In genomic region chr2:98065804-98066203, GRCh38 we compare ENCODE assay signal across 38 cellular contexts. TPM values are rescaled to one million over a fixed set of nuclear protein-coding genes. Genes with fewer than 3 reads are reported as not detected.
"Had no signal": no experiment of that assay in that cellular context is flagged by ENCODE, and none has a peak within 500 bp of the region (broad histone marks: within the 10 kb centered on the region; RNA-seq: fewer than 3 reads in every experiment).

No MANE protein-coding gene starts in this region.

- FAIRE-seq: astrocyte, TTC549 had no signal

- H3K27ac ChIP-seq: adrenal gland, body of pancreas, brain microvascular endothelial cell, breast epithelium, WERI-Rb-1 had no signal

- H3K27ac Mint-ChIP-seq: activated CD4-positive, alpha-beta memory T cell treated with anti-CD3 and anti-CD28 coated beads, Interleukin-2, amount 10 ng/mL, durations not matched to agents 7 days and 5 days; activated CD4-positive, alpha-beta T cell treated with anti-CD3 and anti-CD28 coated beads, Interleukin-2, amount 10 ng/mL, durations not matched to agents 24 days and 14 days; activated CD8-positive, alpha-beta memory T cell treated with anti-CD3 and anti-CD28 coated beads, Interleukin-2, amount 10 ng/mL, durations not matched to agents 7 days and 5 days; activated CD8-positive, alpha-beta T cell treated with anti-CD3 and anti-CD28 coated beads, Interleukin-2, amount 10 ng/mL, durations not matched to agents 7 days and 5 days; activated naive CD4-positive, alpha-beta T cell treated with anti-CD3 and anti-CD28 coated beads for 36 hours; activated naive CD8-positive, alpha-beta T cell treated with anti-CD3 and anti-CD28 coated beads, Interleukin-2, amount 10 ng/mL, durations not matched to agents 7 days and 5 days; activated T-cell treated with anti-CD3 and anti-CD28 coated beads, Interleukin-2, amount 50 U/mL, for 24 hours; activated T-helper 2 cell treated with anti-CD3 and anti-CD28 coated beads, Interferon-gamma antibody, Interleukin-2, Interleukin-4, amounts not matched to agents 10 μg/mL and 5 μg/mL and 100 μg/mL, durations not matched to agents 14 hours and 24 hours and 36 hours; T-helper 1 cell treated with Interleukin-12 subunit alpha and Interleukin-12 subunit beta and Interleukin-4 antibody, amounts not matched to agents 30 μg/mL and 1 μg/mL, for 36 hours; T-helper 2 cell treated with Interferon-gamma antibody and Interleukin-4, amounts not matched to agents 5 μg/mL and 100 μg/mL, for 36 hours; WTC11 had no signal

- ATAC-seq: activated CD4-positive, CD25-positive, alpha-beta regulatory T cell treated with anti-CD3 and anti-CD28 coated beads, Interleukin-2, amount 50 U/mL, for 24 hours; activated CD8-positive, alpha-beta memory T cell treated with anti-CD3 and anti-CD28 coated beads, Interleukin-2, amount 10 ng/mL, durations not matched to agents 7 days and 5 days; activated CD8-positive, alpha-beta T cell treated with anti-CD3 and anti-CD28 coated beads, Interleukin-2, amount 10 ng/mL, durations not matched to agents 7 days and 5 days; activated naive CD4-positive, alpha-beta T cell treated with anti-CD3 and anti-CD28 coated beads, Interleukin-2, amount 50 U/mL, for 72 hours; body of pancreas; WTC11 had no signal

- H3K4me3 Mint-ChIP-seq: activated CD4-positive, alpha-beta memory T cell treated with anti-CD3 and anti-CD28 coated beads, Interleukin-2, amount 10 ng/mL, durations not matched to agents 7 days and 5 days; activated CD4-positive, alpha-beta T cell treated with anti-CD3 and anti-CD28 coated beads, Interleukin-2, amount 10 ng/mL, durations not matched to agents 24 days and 14 days; activated CD8-positive, alpha-beta memory T cell treated with anti-CD3 and anti-CD28 coated beads, Interleukin-2, amount 10 ng/mL, durations not matched to agents 7 days and 5 days; activated CD8-positive, alpha-beta T cell treated with anti-CD3 and anti-CD28 coated beads, Interleukin-2, amount 10 ng/mL, durations not matched to agents 7 days and 5 days; activated naive CD4-positive, alpha-beta T cell treated with anti-CD3 and anti-CD28 coated beads for 36 hours; activated naive CD8-positive, alpha-beta T cell treated with anti-CD3 and anti-CD28 coated beads, Interleukin-2, amount 10 ng/mL, durations not matched to agents 7 days and 5 days; activated T-cell treated with anti-CD3 and anti-CD28 coated beads, Interleukin-2, amount 50 U/mL, for 24 hours; T-helper 1 cell treated with Interleukin-12 subunit alpha and Interleukin-12 subunit beta and Interleukin-4 antibody, amounts not matched to agents 30 μg/mL and 1 μg/mL, for 36 hours; T-helper 2 cell treated with Interferon-gamma antibody and Interleukin-4, amounts not matched to agents 5 μg/mL and 100 μg/mL, for 36 hours; WTC11 had no signal

- H3K4me3 ChIP-seq: adrenal gland, body of pancreas, breast epithelium had no signal

- H3K9me3 ChIP-seq: adrenal gland, body of pancreas, breast epithelium had no signal

- H3K36me3 ChIP-seq: adrenal gland, brain microvascular endothelial cell, breast epithelium, WERI-Rb-1 had no signal

- DNase-seq: activated CD4-positive, alpha-beta memory T cell treated with anti-CD3 and anti-CD28 coated beads, Interleukin-2, amount 10 ng/mL, durations not matched to agents 7 days and 5 days; activated CD4-positive, alpha-beta T cell treated with anti-CD3 and anti-CD28 coated beads for 1 hour; activated CD4-positive, alpha-beta T cell treated with anti-CD3 and anti-CD28 coated beads, Interleukin-2, amount 10 ng/mL, durations not matched to agents 24 days and 14 days; activated CD4-positive, alpha-beta T cell treated with anti-CD3 and anti-CD28 coated beads, Interleukin-2, amount 50 U/mL, for 1 hour; activated CD4-positive, alpha-beta T cell treated with anti-CD3 and anti-CD28 coated beads, Interleukin-2, amount 50 U/mL, for 48 hours; activated CD4-positive, CD25-positive, alpha-beta regulatory T cell; activated CD8-positive, alpha-beta memory T cell treated with anti-CD3 and anti-CD28 coated beads for 24 hours; activated CD8-positive, alpha-beta memory T cell treated with anti-CD3 and anti-CD28 coated beads, Interleukin-2, amount 10 ng/mL, durations not matched to agents 7 days and 5 days; activated CD8-positive, alpha-beta memory T cell treated with anti-CD3 and anti-CD28 coated beads, Interleukin-2, amount 50 U/mL, for 48 hours; activated CD8-positive, alpha-beta T cell treated with anti-CD3 and anti-CD28 coated beads, Interleukin-2, amount 10 ng/mL, durations not matched to agents 7 days and 5 days; activated effector memory CD4-positive, alpha-beta T cell treated with Interleukin-2 at 50 U/mL for 16 hours; activated gamma-delta T cell treated with Interleukin-2 at 50 U/mL for 16 hours; activated naive CD4-positive, alpha-beta T cell; activated naive CD4-positive, alpha-beta T cell treated with anti-CD3 and anti-CD28 coated beads for 36 hours; activated naive CD4-positive, alpha-beta T cell treated with anti-CD3 and anti-CD28 coated beads, Interleukin-2, amount 50 U/mL, for 16 hours; activated naive CD8-positive, alpha-beta T cell treated with anti-CD3 and anti-CD28 coated beads, Interleukin-2, amount 10 ng/mL, durations not matched to agents 7 days and 5 days; activated T-cell treated with anti-CD3 and anti-CD28 coated beads, Interleukin-2, amount 50 U/mL, for 24 hours; activated T-cell treated with anti-CD3 and anti-CD28 coated beads, Interleukin-2, amount 50 U/mL, for 48 hours; adrenal gland; amniotic stem cell; aorta; body of pancreas; brain microvascular endothelial cell; central memory CD4-positive, alpha-beta T cell; SW 1271; T-helper 1 cell; T-helper 2 cell; T-helper 9 cell; WERI-Rb-1 had no signal

- H3K4me1 ChIP-seq: adrenal gland, body of pancreas, breast epithelium had no signal

- H3K36me3 Mint-ChIP-seq: activated CD8-positive, alpha-beta memory T cell treated with anti-CD3 and anti-CD28 coated beads, Interleukin-2, amount 10 ng/mL, durations not matched to agents 7 days and 5 days; activated naive CD4-positive, alpha-beta T cell treated with anti-CD3 and anti-CD28 coated beads, Interleukin-2, amount 50 U/mL, for 72 hours; WTC11 had no signal

- H3K9me3 Mint-ChIP-seq: activated CD4-positive, alpha-beta memory T cell treated with anti-CD3 and anti-CD28 coated beads, Interleukin-2, amount 10 ng/mL, durations not matched to agents 7 days and 5 days; activated naive CD4-positive, alpha-beta T cell treated with anti-CD3 and anti-CD28 coated beads for 36 hours; activated naive CD4-positive, alpha-beta T cell treated with anti-CD3 and anti-CD28 coated beads, Interleukin-2, amount 50 U/mL, for 72 hours; activated T-cell treated with anti-CD3 and anti-CD28 coated beads, Interleukin-2, amount 50 U/mL, for 24 hours; activated T-helper 2 cell treated with anti-CD3 and anti-CD28 coated beads, Interferon-gamma antibody, Interleukin-2, Interleukin-4, amounts not matched to agents 10 μg/mL and 5 μg/mL and 100 μg/mL, durations not matched to agents 14 hours and 24 hours and 36 hours; T-helper 1 cell treated with Interleukin-12 subunit alpha and Interleukin-12 subunit beta and Interleukin-4 antibody, amounts not matched to agents 30 μg/mL and 1 μg/mL, for 36 hours; T-helper 2 cell treated with Interferon-gamma antibody and Interleukin-4, amounts not matched to agents 5 μg/mL and 100 μg/mL, for 36 hours had no signal

- H3K4me1 Mint-ChIP-seq: activated CD4-positive, alpha-beta memory T cell treated with anti-CD3 and anti-CD28 coated beads, Interleukin-2, amount 10 ng/mL, durations not matched to agents 7 days and 5 days; activated CD4-positive, alpha-beta T cell treated with anti-CD3 and anti-CD28 coated beads, Interleukin-2, amount 10 ng/mL, durations not matched to agents 24 days and 14 days; activated CD8-positive, alpha-beta memory T cell treated with anti-CD3 and anti-CD28 coated beads, Interleukin-2, amount 10 ng/mL, durations not matched to agents 7 days and 5 days; activated naive CD8-positive, alpha-beta T cell treated with anti-CD3 and anti-CD28 coated beads, Interleukin-2, amount 10 ng/mL, durations not matched to agents 7 days and 5 days had no signal

- H3K27me3 ChIP-seq: adrenal gland, body of pancreas, brain microvascular endothelial cell, breast epithelium had no signal

RNA-seq across cellular contexts. Expression of gene VWA3B, which starts 21.2 kb away (rescaled TPM):
- total RNA-seq: activated CD4-positive, alpha-beta memory T cell treated with anti-CD3 and anti-CD28 coated beads, Interleukin-2, amount 10 ng/mL, durations not matched to agents 7 days and 5 days; activated CD4-positive, alpha-beta T cell treated with anti-CD3 and anti-CD28 coated beads, Interleukin-2, amount 10 ng/mL, durations not matched to agents 24 days and 14 days; activated CD8-positive, alpha-beta memory T cell treated with anti-CD3 and anti-CD28 coated beads, Interleukin-2, amount 10 ng/mL, durations not matched to agents 7 days and 5 days; activated CD8-positive, alpha-beta T cell treated with anti-CD3 and anti-CD28 coated beads, Interleukin-2, amount 10 ng/mL, durations not matched to agents 7 days and 5 days; activated naive CD4-positive, alpha-beta T cell treated with anti-CD3 and anti-CD28 coated beads, Interleukin-2, amount 50 U/mL, for 72 hours; activated naive CD8-positive, alpha-beta T cell treated with anti-CD3 and anti-CD28 coated beads, Interleukin-2, amount 10 ng/mL, durations not matched to agents 7 days and 5 days; activated T-helper 2 cell treated with anti-CD3 and anti-CD28 coated beads, Interferon-gamma antibody, Interleukin-2, Interleukin-4, amounts not matched to agents 10 μg/mL and 5 μg/mL and 100 μg/mL, durations not matched to agents 14 hours and 24 hours and 36 hours; astrocyte; breast epithelium; WTC11 had no signal
